Comparison of ENCODE assay signal across 8 cellular contexts in genomic region chr14:90759370-90760054, GRCh38. TPM values are rescaled to one million over a fixed set of nuclear protein-coding genes. Genes with fewer than 3 reads are reported as not detected.
DNase-seq lines count a peak whose midpoint lies in the region; ATAC-seq and TF ChIP-seq lines count a peak whose summit lies in the region.

No MANE protein-coding gene starts in this region.

- WGBS in psoas muscle, 3 donors: 70 to 78% (median 75%) methylated on average over 7 of the region's 7 CpGs

- TF ChIP-seq CTCF in psoas muscle (IDR thresholded peaks at IDR 0.05): no peak

- H3K27ac ChIP-seq in cingulate gyrus (ENCODE audit: low read depth, low read length) (peak overlapping the region; percentile 99), psoas muscle (peak overlapping the region; percentile 92)

- intact Hi-C loops in psoas muscle (cut with DNase I): loop anchor here (2.0 to 5.0 kb wide), 6 partner anchors 58 to 461 kb away; partner anchors contain the start of genes CALM1 (in 2 of the 2) and TTC7B (in 1 of the 2)

- DNase-seq in psoas muscle: no peak
- no peak for DNase-seq in NK-92 (lab: John Stamatoyannopoulos, UW; ENCODE audit: unreplicated experiment)
- DNase-seq in HEK293T (ENCODE audit: extremely low spot score): no peak

- CTCF ChIA-PET in HEK293T (lab: Yijun Ruan, JAX): interaction anchor here (1.3 to 3.7 kb wide), 6 partner anchors 12 to 458 kb away, joined by 3 to 42 read pairs (median 6); partner anchors contain the start of gene TTC7B

- H3K36me3 ChIP-seq in psoas muscle (ENCODE audit: insufficient read depth in 1 of 2, low read depth in 1 of 2): no peaks in the 10 kb centered on the region

- peak; percentile 59 for ATAC-seq in GM18519 (IDR thresholded peaks at IDR 0.05; ENCODE audit: low FRiP score, unreplicated experiment)
- peak; percentile 49 for ATAC-seq in HG03354 (IDR thresholded peaks at IDR 0.05; ENCODE audit: poor library complexity, severe bottlenecking, unreplicated experiment)
- ATAC-seq in psoas muscle: no peak
- ATAC-seq in GM19452 (IDR thresholded peaks at IDR 0.05; ENCODE audit: unreplicated experiment): no peak
- ATAC-seq in HG03196 (IDR thresholded peaks at IDR 0.05; ENCODE audit: unreplicated experiment): no peak

- peaks cover 26% of the 10 kb centered on the region for H3K4me1 ChIP-seq in psoas muscle

- H3K27me3 ChIP-seq in psoas muscle (ENCODE audit: insufficient read depth in 3 of 3, low read length in 2 of 3): no peaks in the 10 kb centered on the region

- peaks cover 12% of the 10 kb centered on the region for H3K9me3 ChIP-seq in psoas muscle

- no peak overlapping the region for H3K4me3 ChIP-seq in psoas muscle

- POLR2A ChIA-PET in HEK293T (lab: Yijun Ruan, JAX): interaction anchor here (1.1 to 2.0 kb wide), 4 partner anchors 16 to 376 kb away, joined by 3 to 5 read pairs (median 4); no protein-coding TSS in a partner anchor

TF ChIP-seq in HEK293T, 16 proteins besides CTCF, POLR2A, EP300 and RAD21:
- TF ChIP-seq ARNT (IDR thresholded peaks at IDR 0.05) (no peak), ELF4 (IDR thresholded peaks at IDR 0.05) (no peak), FOXM1 (IDR thresholded peaks at IDR 0.05; ENCODE audit: borderline replicate concordance) (no peak), BHLHE40 (IDR thresholded peaks at IDR 0.05; ENCODE audit: borderline replicate concordance) (no peak), L3MBTL2 (conservative IDR thresholded peaks at IDR 0.05) (no peak), TARDBP (IDR thresholded peaks at IDR 0.05) (no peak), FOXK2 (IDR thresholded peaks at IDR 0.05) (no peak), LEF1 (IDR thresholded peaks at IDR 0.05; ENCODE audit: borderline replicate concordance) (no peak), FOXA1 (IDR thresholded peaks at IDR 0.05) (no peak), HDGF (IDR thresholded peaks at IDR 0.05; ENCODE audit: borderline replicate concordance) (no peak), PKNOX1 (IDR thresholded peaks at IDR 0.05) (no peak), ZNF384 (IDR thresholded peaks at IDR 0.05) (no peak), NFRKB (IDR thresholded peaks at IDR 0.05) (no peak), SP1 (IDR thresholded peaks at IDR 0.05) (no peak), SUZ12 (IDR thresholded peaks at IDR 0.05) (no peak), CTBP1 (IDR thresholded peaks at IDR 0.05; ENCODE audit: borderline replicate concordance) (no peak)

RNA-seq across cellular contexts. Expression of gene TTC7B, which starts 56.7 kb away (rescaled TPM):
- total RNA-seq in psoas muscle: 10 to 100 TPM; 59.0 to 97.0 (median 75.3) TPM
- polyA plus RNA-seq in psoas muscle: 10 to 100 TPM; 18.9 to 38.0 (median 30.2) TPM

Comparison
In these comparisons a context has a peak if more than half of its experiments do, and no peak if none do; other contexts are left out.
1. ATAC-seq: peak in GM18519 (single experiment) and HG03354 (single experiment); none in psoas muscle (0 of 4), GM19452 (single experiment) and HG03196 (single experiment).